ENCODE assay signal across 1 cellular context in genomic region chr18:75070625-75071483, GRCh38.
TF ChIP-seq lines count a peak whose summit lies in the region.

No MANE protein-coding gene starts in this region.

TF ChIP-seq in GM23338, 12 proteins besides CTCF, POLR2A, EP300 and RAD21 (continued from another document):
- TF ChIP-seq EZH2 (IDR thresholded peaks at IDR 0.05; ENCODE audit: low read depth, unreplicated experiment) = no peak
- TF ChIP-seq REST (IDR thresholded peaks at IDR 0.05; ENCODE audit: unreplicated experiment) = no peak
- no peak for TF ChIP-seq STAT1 (IDR thresholded peaks at IDR 0.05; ENCODE audit: unreplicated experiment)
